10 cellular contexts compared by ENCODE assay signal in genomic region chr2:237743561-237744269, GRCh38. TPM values are rescaled to one million over a fixed set of nuclear protein-coding genes. Genes with fewer than 3 reads are reported as not detected.
DNase-seq lines count a peak whose midpoint lies in the region; ATAC-seq and TF ChIP-seq lines count a peak whose summit lies in the region.
"Had no signal": no experiment of that assay in that cellular context is flagged by ENCODE, and none has a peak within 500 bp of the region (broad histone marks: within the 10 kb centered on the region; RNA-seq: fewer than 3 reads in every experiment).

No MANE protein-coding gene starts in this region.

- no peak overlapping the region for H3K27ac ChIP-seq in suprapubic skin

- peaks cover 48% of the 10 kb centered on the region for H3K4me1 Mint-ChIP-seq in CD14-positive monocyte
- peaks cover 65% of the 10 kb centered on the region for H3K4me1 Mint-ChIP-seq in dendritic cell treated with granulocyte-macrophage colony-stimulating factor and Interleukin-4, amounts not matched to agents 40 ng/mL and 50 ng/mL, for 4 days (ENCODE audit: low read depth)

- WGBS in suprapubic skin, result 49% methylated on average over 12 of the region's 12 CpGs

- H3K36me3 Mint-ChIP-seq in CD14-positive monocyte, result peaks cover 49 to 71% of the 10 kb centered on the region in 2 donors
- H3K36me3 Mint-ChIP-seq in dendritic cell treated with granulocyte-macrophage colony-stimulating factor and Interleukin-4, amounts not matched to agents 40 ng/mL and 50 ng/mL, for 4 days (ENCODE audit: low read depth), result peaks cover 88% of the 10 kb centered on the region

- H3K4me3 ChIP-seq in LNCaP clone FGC (ENCODE audit: low read depth, low read length) (no peak overlapping the region), suprapubic skin (no peak overlapping the region)

- no peak for DNase-seq in CD14-positive monocyte (ENCODE audit: low spot score)
- DNase-seq in LNCaP clone FGC (ENCODE audit: low read depth), result no peak
- no peak for DNase-seq in omental fat pad (ENCODE audit: low spot score)
- no peak for DNase-seq in COLO668 (lab: John Stamatoyannopoulos, UW; ENCODE audit: unreplicated experiment)
- no peak for DNase-seq in activated effector memory CD4-positive, alpha-beta T cell treated with Interleukin-2 at 50 U/mL for 16 hours
- no peak for DNase-seq in suprapubic skin (ENCODE audit: low spot score in 2 of 2)
- no peak for DNase-seq in stimulated activated naive CD4-positive, alpha-beta T cell (lab: John Stamatoyannopoulos, UW)
- DNase-seq: Kasumi-1, substantia nigra had no signal

- TF ChIP-seq EP300 in suprapubic skin (IDR thresholded peaks at IDR 0.05), result no peak

- peak overlapping the region; percentile 53 to 85 (median 79) for H3K27ac Mint-ChIP-seq in CD14-positive monocyte
- H3K27ac Mint-ChIP-seq in dendritic cell treated with granulocyte-macrophage colony-stimulating factor and Interleukin-4, amounts not matched to agents 40 ng/mL and 50 ng/mL, for 4 days, result peak overlapping the region; percentile 39

- H3K4me3 Mint-ChIP-seq in CD14-positive monocyte, result no peak overlapping the region
- no peak overlapping the region for H3K4me3 Mint-ChIP-seq in dendritic cell treated with granulocyte-macrophage colony-stimulating factor and Interleukin-4, amounts not matched to agents 40 ng/mL and 50 ng/mL, for 4 days

- H3K9me3 Mint-ChIP-seq in CD14-positive monocyte, result peaks cover 0 to 3% (median 0%) of the 10 kb centered on the region in 7 donors
- H3K9me3 Mint-ChIP-seq in dendritic cell treated with granulocyte-macrophage colony-stimulating factor and Interleukin-4, amounts not matched to agents 40 ng/mL and 50 ng/mL, for 4 days, result peaks cover 11% of the 10 kb centered on the region

- ATAC-seq in omental fat pad (ENCODE audit: low FRiP score), result peak; percentile 20

- H3K9me3 ChIP-seq in suprapubic skin, result no peaks in the 10 kb centered on the region

- peaks cover 4% of the 10 kb centered on the region for H3K36me3 ChIP-seq in suprapubic skin

- no peaks in the 10 kb centered on the region for H3K27me3 Mint-ChIP-seq in CD14-positive monocyte (ENCODE audit: low read depth in 3 of 3)
- H3K27me3 Mint-ChIP-seq in dendritic cell treated with granulocyte-macrophage colony-stimulating factor and Interleukin-4, amounts not matched to agents 40 ng/mL and 50 ng/mL, for 4 days, result no peaks in the 10 kb centered on the region

- peaks cover 20% of the 10 kb centered on the region for H3K4me1 ChIP-seq in suprapubic skin

- intact Hi-C loops in CD14-positive monocyte (cut with micrococcal nuclease), result loop anchor here (5.0 kb wide), 2 partner anchors 71 to 161 kb away; no protein-coding TSS in a partner anchor
- intact Hi-C loops in dendritic cell treated with granulocyte-macrophage colony-stimulating factor and Interleukin-4, amounts not matched to agents 40 ng/mL and 50 ng/mL, for 4 days (cut with micrococcal nuclease), result loop anchor here (10.0 kb wide), 1 partner anchor 229 kb away; no protein-coding TSS in a partner anchor

- TF ChIP-seq POLR2A in suprapubic skin (IDR thresholded peaks at IDR 0.05), result no peak

- TF ChIP-seq CTCF in CD14-positive monocyte (IDR thresholded peaks at IDR 0.05) (no peak), LNCaP clone FGC (IDR thresholded peaks at IDR 0.05; ENCODE audit: control insufficient read depth, extremely low read depth, insufficient read depth) (0 out of 2 replicates have a peak, but pooled peaks have one; percentile 4), omental fat pad (IDR thresholded peaks at IDR 0.05) (no peak), suprapubic skin (IDR thresholded peaks at IDR 0.05) (peak in 1 of 2 donors; percentile 6)

- no peaks in the 10 kb centered on the region for H3K27me3 ChIP-seq in suprapubic skin

RNA-seq across cellular contexts. Expression of gene RBM44, which starts 54.9 kb away (rescaled TPM):
- under 1 TPM in 1 of 2 donors, not detected in 1; 0.07 TPM for polyA plus RNA-seq in CD14-positive monocyte
- total RNA-seq in omental fat pad (1 to 10 TPM; 1.1 to 2.6 (median 1.5) TPM), suprapubic skin (1 to 10 TPM in 3 of 4 donors, under 1 TPM in 1; 0.93 to 2.2 (median 1.1) TPM)
